In genomic region chr11:72821920-72822799, GRCh38 we compare ENCODE assay signal across 8 cellular contexts. TPM values are rescaled to one million over a fixed set of nuclear protein-coding genes. Genes with fewer than 3 reads are reported as not detected.
DNase-seq lines count a peak whose midpoint lies in the region; ATAC-seq lines count a peak whose summit lies in the region.

No MANE protein-coding gene starts in this region.

- H3K4me1 Mint-ChIP-seq in T-helper 17 cell, result peaks cover 21% of the 10 kb centered on the region

- peak overlapping the region; percentile 43 for H3K4me3 Mint-ChIP-seq in T-helper 17 cell

- peak overlapping the region; percentile 34 for H3K27ac Mint-ChIP-seq in T-helper 17 cell

- 10% methylated on average over 82 of the region's 82 CpGs for WGBS in urinary bladder

- peaks cover 13% of the 10 kb centered on the region for H3K36me3 Mint-ChIP-seq in T-helper 17 cell (ENCODE audit: low read depth)

- ATAC-seq in GM18861 (IDR thresholded peaks at IDR 0.05; ENCODE audit: unreplicated experiment), result peak; percentile 46
- peak; percentile 90 for ATAC-seq in T-helper 17 cell

- H3K27me3 Mint-ChIP-seq in T-helper 17 cell, result no peaks in the 10 kb centered on the region

- H3K4me3 ChIP-seq in urinary bladder (ENCODE audit: low read depth, low read length), result peak overlapping the region; percentile 20

- peak overlapping the region; percentile 24 for H3K27ac ChIP-seq in urinary bladder (ENCODE audit: low read depth)

- H3K4me1 ChIP-seq in urinary bladder (ENCODE audit: insufficient read depth), result no peaks in the 10 kb centered on the region

- DNase-seq in M059J (ENCODE audit: low read depth), result peak; percentile 74
- DNase-seq in T-helper 17 cell, result peak; percentile 83 to 92 (median 90)
- peak; percentile 97 for DNase-seq in astrocyte of the hippocampus (ENCODE audit: low read depth, low spot score)
- peak; percentile 98 for DNase-seq in hepatic stellate cell (ENCODE audit: low spot score)
- peak; percentile 91 for DNase-seq in putamen (ENCODE audit: low spot score)
- DNase-seq in NK-92 treated with Interleukin-12 subunit alpha and Interleukin-12 subunit beta, amount 100 ng/mL, for 24 hours (lab: John Stamatoyannopoulos, UW), result no peak

- no peaks in the 10 kb centered on the region for H3K36me3 ChIP-seq in urinary bladder (ENCODE audit: insufficient read depth)

- no peaks in the 10 kb centered on the region for H3K9me3 ChIP-seq in T-helper 17 cell (ENCODE audit: control insufficient read depth, low read length, poor library complexity, severe bottlenecking)

RNA-seq across cellular contexts. Expression of gene ATG16L2, which starts 7.9 kb away (rescaled TPM):
- 2.1 and 3.5 TPM in 2 replicates for total RNA-seq in M059J (2014; rRNA removed; shearing (Covaris generic))
- 100 to 1,000 TPM in 1 of 2 donors, 10 to 100 TPM in 1; 95.4 to 121 TPM for total RNA-seq in T-helper 17 cell
- total RNA-seq in urinary bladder, result 17.2 TPM
- polyA plus RNA-seq in urinary bladder, result 22.3 TPM

RNA-seq across cellular contexts. Expression of gene STARD10, which starts 28.3 kb away (rescaled TPM):
- total RNA-seq in M059J (2014; rRNA removed; shearing (Covaris generic)), result 17.7 and 28.7 TPM in 2 replicates
- 10 to 100 TPM; 12.9 to 17.7 TPM for total RNA-seq in T-helper 17 cell
- total RNA-seq in urinary bladder, result 16.3 TPM
- 33.5 TPM for polyA plus RNA-seq in urinary bladder
